Comparison of ENCODE assay signal across 1 cellular context in the genomic region with DNA sequence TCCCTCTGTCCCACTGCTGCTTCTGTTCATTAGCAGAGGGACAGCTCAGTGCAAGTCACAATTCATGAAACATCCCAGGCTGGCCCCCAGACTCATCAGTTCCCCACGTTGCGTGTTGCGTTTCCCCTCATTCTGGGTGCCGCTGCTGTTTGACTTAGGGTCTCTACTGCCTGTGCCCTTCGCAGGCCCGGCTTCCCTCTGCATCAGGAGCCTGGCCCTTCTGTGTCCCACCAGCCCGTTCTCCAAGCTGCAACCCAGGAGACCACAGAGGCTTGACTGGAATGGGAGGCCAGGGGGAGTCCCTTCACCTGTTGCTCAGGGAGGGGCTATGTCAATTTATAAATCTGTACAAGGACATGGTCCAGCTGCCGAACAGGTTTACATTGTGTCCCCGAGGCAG.
TF ChIP-seq lines count a peak whose summit lies in the region.

No MANE protein-coding gene starts in this region.

TF ChIP-seq in SK-N-SH, 30 proteins besides CTCF, POLR2A, EP300 and RAD21 (continued from another document):
- TF ChIP-seq, protein P1, sequence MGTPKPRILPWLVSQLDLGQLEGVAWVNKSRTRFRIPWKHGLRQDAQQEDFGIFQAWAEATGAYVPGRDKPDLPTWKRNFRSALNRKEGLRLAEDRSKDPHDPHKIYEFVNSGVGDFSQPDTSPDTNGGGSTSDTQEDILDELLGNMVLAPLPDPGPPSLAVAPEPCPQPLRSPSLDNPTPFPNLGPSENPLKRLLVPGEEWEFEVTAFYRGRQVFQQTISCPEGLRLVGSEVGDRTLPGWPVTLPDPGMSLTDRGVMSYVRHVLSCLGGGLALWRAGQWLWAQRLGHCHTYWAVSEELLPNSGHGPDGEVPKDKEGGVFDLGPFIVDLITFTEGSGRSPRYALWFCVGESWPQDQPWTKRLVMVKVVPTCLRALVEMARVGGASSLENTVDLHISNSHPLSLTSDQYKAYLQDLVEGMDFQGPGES (IDR thresholded peaks at IDR 0.05; ENCODE audit: low read depth, low read length) = no peak
- TF ChIP-seq EZH2phosphoT487 (IDR thresholded peaks at IDR 0.05; ENCODE audit: borderline replicate concordance, low read depth) (no peak), GATA2 (CRISPR knock-in tag; IDR thresholded peaks at IDR 0.05) (no peak), MXI1 (IDR thresholded peaks at IDR 0.05; ENCODE audit: low read depth, low read length) (no peak), CHD2 (IDR thresholded peaks at IDR 0.05; ENCODE audit: low read length, partially characterized antibody) (no peak), FOXM1 (IDR thresholded peaks at IDR 0.05; ENCODE audit: low read depth) (no peak), SIN3A (IDR thresholded peaks at IDR 0.05; ENCODE audit: borderline replicate concordance, low read depth, low read length) (no peak), NRF1 (IDR thresholded peaks at IDR 0.05; ENCODE audit: low read depth, low read length) (no peak), RXRA (IDR thresholded peaks at IDR 0.05; ENCODE audit: borderline replicate concordance, low read depth) (no peak), TCF12 (IDR thresholded peaks at IDR 0.05) (no peak)
- TF ChIP-seq, protein P2, sequence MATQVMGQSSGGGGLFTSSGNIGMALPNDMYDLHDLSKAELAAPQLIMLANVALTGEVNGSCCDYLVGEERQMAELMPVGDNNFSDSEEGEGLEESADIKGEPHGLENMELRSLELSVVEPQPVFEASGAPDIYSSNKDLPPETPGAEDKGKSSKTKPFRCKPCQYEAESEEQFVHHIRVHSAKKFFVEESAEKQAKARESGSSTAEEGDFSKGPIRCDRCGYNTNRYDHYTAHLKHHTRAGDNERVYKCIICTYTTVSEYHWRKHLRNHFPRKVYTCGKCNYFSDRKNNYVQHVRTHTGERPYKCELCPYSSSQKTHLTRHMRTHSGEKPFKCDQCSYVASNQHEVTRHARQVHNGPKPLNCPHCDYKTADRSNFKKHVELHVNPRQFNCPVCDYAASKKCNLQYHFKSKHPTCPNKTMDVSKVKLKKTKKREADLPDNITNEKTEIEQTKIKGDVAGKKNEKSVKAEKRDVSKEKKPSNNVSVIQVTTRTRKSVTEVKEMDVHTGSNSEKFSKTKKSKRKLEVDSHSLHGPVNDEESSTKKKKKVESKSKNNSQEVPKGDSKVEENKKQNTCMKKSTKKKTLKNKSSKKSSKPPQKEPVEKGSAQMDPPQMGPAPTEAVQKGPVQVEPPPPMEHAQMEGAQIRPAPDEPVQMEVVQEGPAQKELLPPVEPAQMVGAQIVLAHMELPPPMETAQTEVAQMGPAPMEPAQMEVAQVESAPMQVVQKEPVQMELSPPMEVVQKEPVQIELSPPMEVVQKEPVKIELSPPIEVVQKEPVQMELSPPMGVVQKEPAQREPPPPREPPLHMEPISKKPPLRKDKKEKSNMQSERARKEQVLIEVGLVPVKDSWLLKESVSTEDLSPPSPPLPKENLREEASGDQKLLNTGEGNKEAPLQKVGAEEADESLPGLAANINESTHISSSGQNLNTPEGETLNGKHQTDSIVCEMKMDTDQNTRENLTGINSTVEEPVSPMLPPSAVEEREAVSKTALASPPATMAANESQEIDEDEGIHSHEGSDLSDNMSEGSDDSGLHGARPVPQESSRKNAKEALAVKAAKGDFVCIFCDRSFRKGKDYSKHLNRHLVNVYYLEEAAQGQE (IDR thresholded peaks at IDR 0.05; ENCODE audit: low read depth, low read length) = no peak
